Comparison of ENCODE assay signal across 22 cellular contexts in genomic region chr15:81056276-81056675, GRCh38.
"Had no signal": no experiment of that assay in that cellular context is flagged by ENCODE, and none has a peak within 500 bp of the region (broad histone marks: within the 10 kb centered on the region; RNA-seq: fewer than 3 reads in every experiment).

No MANE protein-coding gene starts in this region.

- H3K4me3 Mint-ChIP-seq: activated CD4-positive, alpha-beta memory T cell treated with anti-CD3 and anti-CD28 coated beads for 36 hours; activated naive CD4-positive, alpha-beta T cell treated with anti-CD3 and anti-CD28 coated beads, Interleukin-2, amount 10 ng/mL, durations not matched to agents 7 days and 5 days; activated T-cell treated with anti-CD3 and anti-CD28 coated beads, Interleukin-2, amount 50 U/mL, for 72 hours; brain; effector memory CD8-positive, alpha-beta T cell; memory B cell; natural killer cell treated with Interleukin-12 subunit alpha and Interleukin-12 subunit beta and Interleukin-15 and Interleukin-18, amount 100 ng/mL, for 72 hours had no signal

- DNase-seq: activated CD4-positive, alpha-beta memory T cell treated with anti-CD3 and anti-CD28 coated beads for 36 hours; activated CD4-positive, alpha-beta T cell treated with anti-CD3 and anti-CD28 coated beads for 4 hours; activated CD4-positive, CD25-positive, alpha-beta regulatory T cell; activated effector memory CD4-positive, alpha-beta T cell treated with Interleukin-2 at 50 U/mL for 16 hours; activated naive CD4-positive, alpha-beta T cell treated with anti-CD3 and anti-CD28 coated beads, Interleukin-2, amount 10 ng/mL, durations not matched to agents 7 days and 5 days; activated T-cell treated with anti-CD3 and anti-CD28 coated beads, Interleukin-2, amount 50 U/mL, for 72 hours; aorta; dorsolateral prefrontal cortex; effector memory CD8-positive, alpha-beta T cell; head of caudate nucleus; ovary; spleen; stimulated activated CD4-positive, alpha-beta T cell treated with anti-CD3 and anti-CD28 coated beads, Interleukin-4, amount 100 ng/mL, for 1 hour; stimulated activated naive CD4-positive, alpha-beta T cell; T-helper 9 cell; testis; trophoblast cell; uterus had no signal

- H3K4me1 Mint-ChIP-seq: brain had no signal

- H3K27me3 Mint-ChIP-seq: activated CD4-positive, alpha-beta memory T cell treated with anti-CD3 and anti-CD28 coated beads for 36 hours; memory B cell had no signal

- ATAC-seq: activated T-cell treated with anti-CD3 and anti-CD28 coated beads, Interleukin-2, amount 50 U/mL, for 72 hours; effector memory CD8-positive, alpha-beta T cell; gastroesophageal sphincter; natural killer cell treated with Interleukin-12 subunit alpha and Interleukin-12 subunit beta and Interleukin-15 and Interleukin-18, amount 100 ng/mL, for 72 hours had no signal

- H3K27ac Mint-ChIP-seq: activated CD4-positive, alpha-beta memory T cell treated with anti-CD3 and anti-CD28 coated beads for 36 hours; activated naive CD4-positive, alpha-beta T cell treated with anti-CD3 and anti-CD28 coated beads, Interleukin-2, amount 10 ng/mL, durations not matched to agents 7 days and 5 days; activated T-cell treated with anti-CD3 and anti-CD28 coated beads, Interleukin-2, amount 50 U/mL, for 72 hours; brain; effector memory CD8-positive, alpha-beta T cell; memory B cell; natural killer cell treated with Interleukin-12 subunit alpha and Interleukin-12 subunit beta and Interleukin-15 and Interleukin-18, amount 100 ng/mL, for 72 hours had no signal

- H3K9me3 Mint-ChIP-seq: activated CD4-positive, alpha-beta memory T cell treated with anti-CD3 and anti-CD28 coated beads for 36 hours; activated naive CD4-positive, alpha-beta T cell treated with anti-CD3 and anti-CD28 coated beads, Interleukin-2, amount 10 ng/mL, durations not matched to agents 7 days and 5 days; activated T-cell treated with anti-CD3 and anti-CD28 coated beads, Interleukin-2, amount 50 U/mL, for 72 hours; effector memory CD8-positive, alpha-beta T cell; memory B cell; natural killer cell treated with Interleukin-12 subunit alpha and Interleukin-12 subunit beta and Interleukin-15 and Interleukin-18, amount 100 ng/mL, for 72 hours had no signal

- H3K36me3 Mint-ChIP-seq: activated CD4-positive, alpha-beta memory T cell treated with anti-CD3 and anti-CD28 coated beads for 36 hours; activated naive CD4-positive, alpha-beta T cell treated with anti-CD3 and anti-CD28 coated beads, Interleukin-2, amount 10 ng/mL, durations not matched to agents 7 days and 5 days; brain; memory B cell; natural killer cell treated with Interleukin-12 subunit alpha and Interleukin-12 subunit beta and Interleukin-15 and Interleukin-18, amount 100 ng/mL, for 72 hours had no signal
